Comparison of ENCODE assay signal across 7 cellular contexts in genomic region chr10:31030800-31031199, GRCh38. TPM values are rescaled to one million over a fixed set of nuclear protein-coding genes. Genes with fewer than 3 reads are reported as not detected.
A peak's percentile ranks its signal among the peaks of the same experiment; 100 is the strongest.
DNase-seq lines count a peak whose midpoint lies in the region; ATAC-seq, FAIRE-seq and TF ChIP-seq lines count a peak whose summit lies in the region.

No MANE protein-coding gene starts in this region.

- peak overlapping the region; percentile 95 for H3K27ac Mint-ChIP-seq in activated T-helper 17 cell treated with anti-CD3 and anti-CD28 coated beads, Interleukin-2, amount 50 U/mL, for 72 hours

- peaks cover 6% of the 10 kb centered on the region for H3K36me3 Mint-ChIP-seq in activated T-helper 17 cell treated with anti-CD3 and anti-CD28 coated beads, Interleukin-2, amount 50 U/mL, for 72 hours (ENCODE audit: low read depth)

- peak overlapping the region; percentile 95 for H3K27ac ChIP-seq in HL-60 (replicated peaks)
- peak overlapping the region; percentile 99 for H3K27ac ChIP-seq in keratinocyte (ENCODE audit: control insufficient read depth, insufficient read depth, low read length)
- peak overlapping the region; percentile 99 for H3K27ac ChIP-seq in stomach smooth muscle (ENCODE audit: low read length)

- no peak for ATAC-seq in activated T-helper 17 cell treated with anti-CD3 and anti-CD28 coated beads, Interleukin-2, amount 50 U/mL, for 72 hours (replicated peaks)
- no peak for ATAC-seq in GM18907 (IDR thresholded peaks at IDR 0.05; ENCODE audit: unreplicated experiment)

- H3K9ac ChIP-seq in keratinocyte (ENCODE audit: control insufficient read depth, extremely low read depth, insufficient read depth, low read length) (peak overlapping the region; percentile 98), stomach smooth muscle (ENCODE audit: low read length in 2 of 2) (peak overlapping the region; percentile 97)

- H3K36me3 ChIP-seq in keratinocyte (ENCODE audit: control insufficient read depth in 2 of 2, extremely low read depth in 1 of 2, insufficient read depth in 2 of 2, low read length in 2 of 2) (no peaks in the 10 kb centered on the region), stomach smooth muscle (ENCODE audit: control insufficient read depth in 2 of 2, insufficient read depth in 2 of 2, low read length in 2 of 2) (no peaks in the 10 kb centered on the region)

- no peaks in the 10 kb centered on the region for H3K27me3 Mint-ChIP-seq in activated T-helper 17 cell treated with anti-CD3 and anti-CD28 coated beads, Interleukin-2, amount 50 U/mL, for 72 hours

- peak overlapping the region; percentile 59 for H3K4me3 ChIP-seq in HL-60 (replicated peaks; ENCODE audit: insufficient read depth, low read length)
- peak overlapping the region; percentile 66 to 82 (median 80) for H3K4me3 ChIP-seq in keratinocyte (ENCODE audit: control insufficient read depth in 2 of 3, extremely low read depth in 1 of 3, insufficient read depth in 2 of 3, low read depth in 1 of 3, low read length in 3 of 3)
- peak overlapping the region; percentile 82 to 89 for H3K4me3 ChIP-seq in stomach smooth muscle (ENCODE audit: low read length in 2 of 2)

- H2AFZ ChIP-seq in keratinocyte (ENCODE audit: control insufficient read depth, low read length): peak overlapping the region; percentile 92

- H4K20me1 ChIP-seq in keratinocyte (ENCODE audit: control insufficient read depth, extremely low read depth, insufficient read depth, low read length): no peaks in the 10 kb centered on the region

- no peaks in the 10 kb centered on the region for H3K9me3 ChIP-seq in keratinocyte (ENCODE audit: control insufficient read depth, low read depth, low read length)
- H3K9me3 ChIP-seq in stomach smooth muscle (ENCODE audit: control insufficient read depth in 2 of 2, low read length in 2 of 2): no peaks in the 10 kb centered on the region

- no peak for TF ChIP-seq CTCF in HL-60 (IDR thresholded peaks at IDR 0.05; ENCODE audit: insufficient read depth, low read length)
- TF ChIP-seq CTCF in keratinocyte (optimal IDR thresholded peaks at IDR 0.05 in 1 of 3, IDR thresholded peaks at IDR 0.05 in 1 of 3, conservative IDR thresholded peaks at IDR 0.05 in 1 of 3; ENCODE audit: extremely low read depth in 1 of 3, insufficient read depth in 2 of 3, low read length in 3 of 3): no peak

- H3K4me1 Mint-ChIP-seq in activated T-helper 17 cell treated with anti-CD3 and anti-CD28 coated beads, Interleukin-2, amount 50 U/mL, for 72 hours: peaks cover 5% of the 10 kb centered on the region

- H3K4me1 ChIP-seq in keratinocyte (ENCODE audit: control insufficient read depth, extremely low read depth, insufficient read depth, low read length) (peaks cover 20% of the 10 kb centered on the region), stomach smooth muscle (ENCODE audit: control insufficient read depth, insufficient read depth, low read length) (peaks cover 27% of the 10 kb centered on the region)

- H3K4me3 Mint-ChIP-seq in activated T-helper 17 cell treated with anti-CD3 and anti-CD28 coated beads, Interleukin-2, amount 50 U/mL, for 72 hours: peak overlapping the region; percentile 85

- H3K9me1 ChIP-seq in keratinocyte (ENCODE audit: control insufficient read depth, extremely low read depth, insufficient read depth, low read length): no peaks in the 10 kb centered on the region

- peak overlapping the region; percentile 97 for H3K4me2 ChIP-seq in keratinocyte (ENCODE audit: control insufficient read depth, extremely low read depth, insufficient read depth, low read depth, low read length)

- FAIRE-seq in keratinocyte (lab: Jason Lieb, UNC): no peak

- dilution Hi-C loops in keratinocyte (cut with MboI; ENCODE audit: extremely low pct_ligation_motif_present, low sequenced_read_pairs): no loop called here

- H3K79me2 ChIP-seq in keratinocyte (ENCODE audit: control insufficient read depth, insufficient read depth, low read length): no peaks in the 10 kb centered on the region

- H3K9me3 Mint-ChIP-seq in activated T-helper 17 cell treated with anti-CD3 and anti-CD28 coated beads, Interleukin-2, amount 50 U/mL, for 72 hours: no peaks in the 10 kb centered on the region

- DNase-seq in HL-60 (ENCODE audit: low read depth in 1 of 2, low spot score in 1 of 2): no peak
- no peak for DNase-seq in keratinocyte (ENCODE audit: low read depth, low spot score)
- no peak for DNase-seq in NCI-H510A treated with DMSO at 0.1 percent for 48 hours (lab: John Stamatoyannopoulos, UW)
- no peak for DNase-seq in stimulated activated CD4-positive, alpha-beta T cell treated with anti-CD3 and anti-CD28 coated beads, Interleukin-4, amount 100 ng/mL, for 4 hours

- H3K27me3 ChIP-seq in HL-60 (ENCODE audit: insufficient read depth, poor library complexity, severe bottlenecking): no peaks in the 10 kb centered on the region
- H3K27me3 ChIP-seq in keratinocyte (ENCODE audit: control insufficient read depth, extremely low read depth, insufficient read depth, low read length): no peaks in the 10 kb centered on the region
- H3K27me3 ChIP-seq in stomach smooth muscle (ENCODE audit: control insufficient read depth in 1 of 2, insufficient read depth in 2 of 2, low read length in 2 of 2): no peaks in the 10 kb centered on the region

RNA-seq across cellular contexts. Expression of gene ZNF438, which starts 0.9 kb away (rescaled TPM):
- 1 to 10 TPM; 5.1 to 6.2 TPM for total RNA-seq in activated T-helper 17 cell treated with anti-CD3 and anti-CD28 coated beads, Interleukin-2, amount 50 U/mL, for 72 hours
- 2.7 to 2.8 TPM (median 2.7 TPM) in 3 replicates for polyA plus RNA-seq in keratinocyte
- polyA plus RNA-seq in keratinocyte (2011; ENCODE audit: low read depth): 1.5 TPM
- polyA plus RNA-seq in keratinocyte (2011; cell fraction: cytosol; rRNA removed): 1.5 and 2.1 TPM in 2 replicates
- polyA plus RNA-seq in keratinocyte (2011; cell fraction: nucleus; rRNA removed): 3.7 TPM in 2 replicates
- polyA plus RNA-seq in keratinocyte (2012; ENCODE audit: low replicate concordance): 1.9 and 2.1 TPM in 2 replicates
- polyA minus RNA-seq in keratinocyte: 2.1 to 4.1 TPM (median 3.7 TPM) in 3 replicates
- polyA minus RNA-seq in keratinocyte (2011; cell fraction: cytosol; rRNA and poly(A)+ RNA removed): 1.2 TPM
- 2.5 and 3.3 TPM in 2 replicates for polyA minus RNA-seq in keratinocyte (2011; cell fraction: nucleus; rRNA and poly(A)+ RNA removed)
